1 cellular context compared by ENCODE assay signal in the genomic region with DNA sequence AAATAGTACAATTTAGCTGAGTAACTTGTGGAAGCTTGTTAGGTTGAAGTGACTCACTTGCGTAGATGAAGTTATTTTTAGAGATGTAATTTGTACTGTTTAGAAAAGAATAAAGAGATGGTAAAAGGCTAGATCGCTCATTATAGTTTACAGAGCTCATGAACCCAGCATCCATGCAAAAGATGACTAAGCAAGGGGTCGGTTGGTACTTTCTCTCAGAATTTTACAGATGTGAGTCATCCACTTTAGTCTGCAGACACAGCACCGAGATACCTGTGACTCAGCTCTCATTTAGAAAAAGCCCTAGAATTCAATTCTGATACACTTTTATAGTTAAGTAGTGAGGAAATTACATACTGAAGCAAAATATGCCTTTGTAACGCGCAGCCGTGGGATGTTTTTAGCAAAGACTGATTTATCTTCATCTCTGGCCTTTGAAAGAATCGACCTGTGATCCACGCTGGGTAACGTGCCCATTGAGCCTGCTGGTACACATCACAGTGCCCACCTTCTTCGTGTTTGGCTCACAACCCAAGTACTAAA.
TF ChIP-seq lines count a peak whose summit lies in the region.

No MANE protein-coding gene starts in this region.

TF ChIP-seq in K562, 482 proteins besides CTCF, POLR2A, EP300 and RAD21 (continued from another document and continues in another):
- TF ChIP-seq, protein P1, sequence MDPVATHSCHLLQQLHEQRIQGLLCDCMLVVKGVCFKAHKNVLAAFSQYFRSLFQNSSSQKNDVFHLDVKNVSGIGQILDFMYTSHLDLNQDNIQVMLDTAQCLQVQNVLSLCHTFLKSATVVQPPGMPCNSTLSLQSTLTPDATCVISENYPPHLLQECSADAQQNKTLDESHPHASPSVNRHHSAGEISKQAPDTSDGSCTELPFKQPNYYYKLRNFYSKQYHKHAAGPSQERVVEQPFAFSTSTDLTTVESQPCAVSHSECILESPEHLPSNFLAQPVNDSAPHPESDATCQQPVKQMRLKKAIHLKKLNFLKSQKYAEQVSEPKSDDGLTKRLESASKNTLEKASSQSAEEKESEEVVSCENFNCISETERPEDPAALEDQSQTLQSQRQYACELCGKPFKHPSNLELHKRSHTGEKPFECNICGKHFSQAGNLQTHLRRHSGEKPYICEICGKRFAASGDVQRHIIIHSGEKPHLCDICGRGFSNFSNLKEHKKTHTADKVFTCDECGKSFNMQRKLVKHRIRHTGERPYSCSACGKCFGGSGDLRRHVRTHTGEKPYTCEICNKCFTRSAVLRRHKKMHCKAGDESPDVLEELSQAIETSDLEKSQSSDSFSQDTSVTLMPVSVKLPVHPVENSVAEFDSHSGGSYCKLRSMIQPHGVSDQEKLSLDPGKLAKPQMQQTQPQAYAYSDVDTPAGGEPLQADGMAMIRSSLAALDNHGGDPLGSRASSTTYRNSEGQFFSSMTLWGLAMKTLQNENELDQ (CRISPR knock-in tag; IDR thresholded peaks at IDR 0.05; ENCODE audit: borderline replicate concordance), result no peak
- peak; percentile 92 for TF ChIP-seq JUND (IDR thresholded peaks at IDR 0.05; ENCODE audit: borderline replicate concordance, low read depth, low read length)
- TF ChIP-seq JUND (tag; IDR thresholded peaks at IDR 0.05; ENCODE audit: borderline replicate concordance, low read depth, low read length), result peak; percentile 90
- 0 out of 2 replicates have a peak, but pooled peaks have one; percentile 27 for TF ChIP-seq MAFG (tag; conservative IDR thresholded peaks at IDR 0.05)
- no peak for TF ChIP-seq RNF2 (IDR thresholded peaks at IDR 0.05)
- TF ChIP-seq MTF1 (CRISPR knock-in tag; IDR thresholded peaks at IDR 0.05; ENCODE audit: borderline replicate concordance), result no peak
- TF ChIP-seq DPF2 (IDR thresholded peaks at IDR 0.05), result peak; percentile 64
- no peak for TF ChIP-seq ZNF586 (CRISPR knock-in tag; conservative IDR thresholded peaks at IDR 0.05)
- 0 out of 2 replicates have a peak, but pooled peaks have one; percentile 16 for TF ChIP-seq TCF3 (CRISPR knock-in tag; IDR thresholded peaks at IDR 0.05)
- TF ChIP-seq JUN (IDR thresholded peaks at IDR 0.05; ENCODE audit: borderline replicate concordance, low read depth, low read length), result peak; percentile 87
- no peak for TF ChIP-seq JUN (CRISPR knock-in tag; IDR thresholded peaks at IDR 0.05; ENCODE audit: borderline replicate concordance)
- no peak for TF ChIP-seq CREBBP (IDR thresholded peaks at IDR 0.05; ENCODE audit: low read depth, low read length)
- TF ChIP-seq ELF1 (tag; IDR thresholded peaks at IDR 0.05), result no peak
- peak; percentile 71 for TF ChIP-seq ARID1B (IDR thresholded peaks at IDR 0.05)
- TF ChIP-seq CTBP1 (IDR thresholded peaks at IDR 0.05; ENCODE audit: borderline replicate concordance), result peak; percentile 32; the same call in 1 of the 2 replicates
- TF ChIP-seq PTRF (tag; IDR thresholded peaks at IDR 0.05), result no peak
- no peak for TF ChIP-seq KAT7 (CRISPR knock-in tag; IDR thresholded peaks at IDR 0.05; ENCODE audit: borderline replicate concordance)
- TF ChIP-seq MTA2 (IDR thresholded peaks at IDR 0.05; ENCODE audit: low read depth), result no peak
- TF ChIP-seq, protein P2, sequence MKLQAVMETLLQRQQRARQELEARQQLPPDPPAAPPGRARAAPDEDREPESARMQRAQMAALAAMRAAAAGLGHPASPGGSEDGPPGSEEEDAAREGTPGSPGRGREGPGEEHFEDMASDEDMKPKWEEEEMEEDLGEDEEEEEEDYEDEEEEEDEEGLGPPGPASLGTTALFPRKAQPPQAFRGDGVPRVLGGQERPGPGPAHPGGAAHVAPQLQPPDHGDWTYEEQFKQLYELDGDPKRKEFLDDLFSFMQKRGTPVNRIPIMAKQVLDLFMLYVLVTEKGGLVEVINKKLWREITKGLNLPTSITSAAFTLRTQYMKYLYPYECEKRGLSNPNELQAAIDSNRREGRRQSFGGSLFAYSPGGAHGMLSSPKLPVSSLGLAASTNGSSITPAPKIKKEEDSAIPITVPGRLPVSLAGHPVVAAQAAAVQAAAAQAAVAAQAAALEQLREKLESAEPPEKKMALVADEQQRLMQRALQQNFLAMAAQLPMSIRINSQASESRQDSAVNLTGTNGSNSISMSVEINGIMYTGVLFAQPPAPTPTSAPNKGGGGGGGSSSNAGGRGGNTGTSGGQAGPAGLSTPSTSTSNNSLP (IDR thresholded peaks at IDR 0.05; ENCODE audit: borderline replicate concordance, low read depth, low read length), result 0 out of 2 replicates have a peak, but pooled peaks have one; percentile 9
- TF ChIP-seq CAMTA2 (CRISPR knock-in tag; conservative IDR thresholded peaks at IDR 0.05), result no peak
- TF ChIP-seq, protein P3, sequence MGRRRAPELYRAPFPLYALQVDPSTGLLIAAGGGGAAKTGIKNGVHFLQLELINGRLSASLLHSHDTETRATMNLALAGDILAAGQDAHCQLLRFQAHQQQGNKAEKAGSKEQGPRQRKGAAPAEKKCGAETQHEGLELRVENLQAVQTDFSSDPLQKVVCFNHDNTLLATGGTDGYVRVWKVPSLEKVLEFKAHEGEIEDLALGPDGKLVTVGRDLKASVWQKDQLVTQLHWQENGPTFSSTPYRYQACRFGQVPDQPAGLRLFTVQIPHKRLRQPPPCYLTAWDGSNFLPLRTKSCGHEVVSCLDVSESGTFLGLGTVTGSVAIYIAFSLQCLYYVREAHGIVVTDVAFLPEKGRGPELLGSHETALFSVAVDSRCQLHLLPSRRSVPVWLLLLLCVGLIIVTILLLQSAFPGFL (CRISPR knock-in tag; IDR thresholded peaks at IDR 0.05), result no peak
- TF ChIP-seq MAFF (IDR thresholded peaks at IDR 0.05; ENCODE audit: low read length), result peak; percentile 21; the same call in 1 of the 2 replicates
- no peak for TF ChIP-seq MIER1 (IDR thresholded peaks at IDR 0.05; ENCODE audit: low read depth)
- TF ChIP-seq, protein P4, sequence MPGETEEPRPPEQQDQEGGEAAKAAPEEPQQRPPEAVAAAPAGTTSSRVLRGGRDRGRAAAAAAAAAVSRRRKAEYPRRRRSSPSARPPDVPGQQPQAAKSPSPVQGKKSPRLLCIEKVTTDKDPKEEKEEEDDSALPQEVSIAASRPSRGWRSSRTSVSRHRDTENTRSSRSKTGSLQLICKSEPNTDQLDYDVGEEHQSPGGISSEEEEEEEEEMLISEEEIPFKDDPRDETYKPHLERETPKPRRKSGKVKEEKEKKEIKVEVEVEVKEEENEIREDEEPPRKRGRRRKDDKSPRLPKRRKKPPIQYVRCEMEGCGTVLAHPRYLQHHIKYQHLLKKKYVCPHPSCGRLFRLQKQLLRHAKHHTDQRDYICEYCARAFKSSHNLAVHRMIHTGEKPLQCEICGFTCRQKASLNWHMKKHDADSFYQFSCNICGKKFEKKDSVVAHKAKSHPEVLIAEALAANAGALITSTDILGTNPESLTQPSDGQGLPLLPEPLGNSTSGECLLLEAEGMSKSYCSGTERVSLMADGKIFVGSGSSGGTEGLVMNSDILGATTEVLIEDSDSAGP (CRISPR knock-in tag; IDR thresholded peaks at IDR 0.05), result no peak
- TF ChIP-seq ZNF830 (CRISPR knock-in tag; IDR thresholded peaks at IDR 0.05), result no peak
- no peak for TF ChIP-seq ZC3H4 (CRISPR knock-in tag; IDR thresholded peaks at IDR 0.05; ENCODE audit: borderline replicate concordance)
- TF ChIP-seq KAT8 (IDR thresholded peaks at IDR 0.05; ENCODE audit: low read depth), result no peak
- no peak for TF ChIP-seq EZH2 (IDR thresholded peaks at IDR 0.05; ENCODE audit: borderline replicate concordance, low read depth, low read length)
- TF ChIP-seq, protein P5, sequence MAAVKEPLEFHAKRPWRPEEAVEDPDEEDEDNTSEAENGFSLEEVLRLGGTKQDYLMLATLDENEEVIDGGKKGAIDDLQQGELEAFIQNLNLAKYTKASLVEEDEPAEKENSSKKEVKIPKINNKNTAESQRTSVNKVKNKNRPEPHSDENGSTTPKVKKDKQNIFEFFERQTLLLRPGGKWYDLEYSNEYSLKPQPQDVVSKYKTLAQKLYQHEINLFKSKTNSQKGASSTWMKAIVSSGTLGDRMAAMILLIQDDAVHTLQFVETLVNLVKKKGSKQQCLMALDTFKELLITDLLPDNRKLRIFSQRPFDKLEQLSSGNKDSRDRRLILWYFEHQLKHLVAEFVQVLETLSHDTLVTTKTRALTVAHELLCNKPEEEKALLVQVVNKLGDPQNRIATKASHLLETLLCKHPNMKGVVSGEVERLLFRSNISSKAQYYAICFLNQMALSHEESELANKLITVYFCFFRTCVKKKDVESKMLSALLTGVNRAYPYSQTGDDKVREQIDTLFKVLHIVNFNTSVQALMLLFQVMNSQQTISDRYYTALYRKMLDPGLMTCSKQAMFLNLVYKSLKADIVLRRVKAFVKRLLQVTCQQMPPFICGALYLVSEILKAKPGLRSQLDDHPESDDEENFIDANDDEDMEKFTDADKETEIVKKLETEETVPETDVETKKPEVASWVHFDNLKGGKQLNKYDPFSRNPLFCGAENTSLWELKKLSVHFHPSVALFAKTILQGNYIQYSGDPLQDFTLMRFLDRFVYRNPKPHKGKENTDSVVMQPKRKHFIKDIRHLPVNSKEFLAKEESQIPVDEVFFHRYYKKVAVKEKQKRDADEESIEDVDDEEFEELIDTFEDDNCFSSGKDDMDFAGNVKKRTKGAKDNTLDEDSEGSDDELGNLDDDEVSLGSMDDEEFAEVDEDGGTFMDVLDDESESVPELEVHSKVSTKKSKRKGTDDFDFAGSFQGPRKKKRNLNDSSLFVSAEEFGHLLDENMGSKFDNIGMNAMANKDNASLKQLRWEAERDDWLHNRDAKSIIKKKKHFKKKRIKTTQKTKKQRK (IDR thresholded peaks at IDR 0.05; ENCODE audit: borderline replicate concordance, low read depth, low read length), result no peak
- TF ChIP-seq XRCC4 (IDR thresholded peaks at IDR 0.05; ENCODE audit: extremely low read depth, insufficient read depth, insufficient read length), result no peak
- TF ChIP-seq ZNF668 (CRISPR knock-in tag; IDR thresholded peaks at IDR 0.05), result no peak
- TF ChIP-seq SMARCA4 (IDR thresholded peaks at IDR 0.05), result peak; percentile 71
- TF ChIP-seq HMG20B (CRISPR knock-in tag; IDR thresholded peaks at IDR 0.05), result no peak
- TF ChIP-seq, protein P6, sequence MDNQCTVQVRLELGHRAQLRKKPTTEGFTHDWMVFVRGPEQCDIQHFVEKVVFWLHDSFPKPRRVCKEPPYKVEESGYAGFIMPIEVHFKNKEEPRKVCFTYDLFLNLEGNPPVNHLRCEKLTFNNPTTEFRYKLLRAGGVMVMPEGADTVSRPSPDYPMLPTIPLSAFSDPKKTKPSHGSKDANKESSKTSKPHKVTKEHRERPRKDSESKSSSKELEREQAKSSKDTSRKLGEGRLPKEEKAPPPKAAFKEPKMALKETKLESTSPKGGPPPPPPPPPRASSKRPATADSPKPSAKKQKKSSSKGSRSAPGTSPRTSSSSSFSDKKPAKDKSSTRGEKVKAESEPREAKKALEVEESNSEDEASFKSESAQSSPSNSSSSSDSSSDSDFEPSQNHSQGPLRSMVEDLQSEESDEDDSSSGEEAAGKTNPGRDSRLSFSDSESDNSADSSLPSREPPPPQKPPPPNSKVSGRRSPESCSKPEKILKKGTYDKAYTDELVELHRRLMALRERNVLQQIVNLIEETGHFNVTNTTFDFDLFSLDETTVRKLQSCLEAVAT (IDR thresholded peaks at IDR 0.05), result no peak
- no peak for TF ChIP-seq BRCA1 (IDR thresholded peaks at IDR 0.05)
- no peak for TF ChIP-seq BRCA1 (CRISPR knock-in tag; IDR thresholded peaks at IDR 0.05)
- TF ChIP-seq, protein P7, sequence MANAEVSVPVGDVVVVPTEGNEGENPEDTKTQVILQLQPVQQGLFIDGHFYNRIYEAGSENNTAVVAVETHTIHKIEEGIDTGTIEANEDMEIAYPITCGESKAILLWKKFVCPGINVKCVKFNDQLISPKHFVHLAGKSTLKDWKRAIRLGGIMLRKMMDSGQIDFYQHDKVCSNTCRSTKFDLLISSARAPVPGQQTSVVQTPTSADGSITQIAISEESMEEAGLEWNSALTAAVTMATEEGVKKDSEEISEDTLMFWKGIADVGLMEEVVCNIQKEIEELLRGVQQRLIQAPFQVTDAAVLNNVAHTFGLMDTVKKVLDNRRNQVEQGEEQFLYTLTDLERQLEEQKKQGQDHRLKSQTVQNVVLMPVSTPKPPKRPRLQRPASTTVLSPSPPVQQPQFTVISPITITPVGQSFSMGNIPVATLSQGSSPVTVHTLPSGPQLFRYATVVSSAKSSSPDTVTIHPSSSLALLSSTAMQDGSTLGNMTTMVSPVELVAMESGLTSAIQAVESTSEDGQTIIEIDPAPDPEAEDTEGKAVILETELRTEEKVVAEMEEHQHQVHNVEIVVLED (CRISPR knock-in tag; IDR thresholded peaks at IDR 0.05), result no peak
- TF ChIP-seq, protein P8, sequence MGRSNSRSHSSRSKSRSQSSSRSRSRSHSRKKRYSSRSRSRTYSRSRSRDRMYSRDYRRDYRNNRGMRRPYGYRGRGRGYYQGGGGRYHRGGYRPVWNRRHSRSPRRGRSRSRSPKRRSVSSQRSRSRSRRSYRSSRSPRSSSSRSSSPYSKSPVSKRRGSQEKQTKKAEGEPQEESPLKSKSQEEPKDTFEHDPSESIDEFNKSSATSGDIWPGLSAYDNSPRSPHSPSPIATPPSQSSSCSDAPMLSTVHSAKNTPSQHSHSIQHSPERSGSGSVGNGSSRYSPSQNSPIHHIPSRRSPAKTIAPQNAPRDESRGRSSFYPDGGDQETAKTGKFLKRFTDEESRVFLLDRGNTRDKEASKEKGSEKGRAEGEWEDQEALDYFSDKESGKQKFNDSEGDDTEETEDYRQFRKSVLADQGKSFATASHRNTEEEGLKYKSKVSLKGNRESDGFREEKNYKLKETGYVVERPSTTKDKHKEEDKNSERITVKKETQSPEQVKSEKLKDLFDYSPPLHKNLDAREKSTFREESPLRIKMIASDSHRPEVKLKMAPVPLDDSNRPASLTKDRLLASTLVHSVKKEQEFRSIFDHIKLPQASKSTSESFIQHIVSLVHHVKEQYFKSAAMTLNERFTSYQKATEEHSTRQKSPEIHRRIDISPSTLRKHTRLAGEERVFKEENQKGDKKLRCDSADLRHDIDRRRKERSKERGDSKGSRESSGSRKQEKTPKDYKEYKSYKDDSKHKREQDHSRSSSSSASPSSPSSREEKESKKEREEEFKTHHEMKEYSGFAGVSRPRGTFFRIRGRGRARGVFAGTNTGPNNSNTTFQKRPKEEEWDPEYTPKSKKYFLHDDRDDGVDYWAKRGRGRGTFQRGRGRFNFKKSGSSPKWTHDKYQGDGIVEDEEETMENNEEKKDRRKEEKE (IDR thresholded peaks at IDR 0.05; ENCODE audit: borderline replicate concordance in 1 of 2, control insufficient read depth in 1 of 2, low read depth in 2 of 2, low read length in 1 of 2), result no peak
- TF ChIP-seq, protein P9, sequence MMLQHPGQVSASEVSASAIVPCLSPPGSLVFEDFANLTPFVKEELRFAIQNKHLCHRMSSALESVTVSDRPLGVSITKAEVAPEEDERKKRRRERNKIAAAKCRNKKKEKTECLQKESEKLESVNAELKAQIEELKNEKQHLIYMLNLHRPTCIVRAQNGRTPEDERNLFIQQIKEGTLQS (IDR thresholded peaks at IDR 0.05), result peak; percentile 90
- TF ChIP-seq, protein P9 (CRISPR knock-in tag; conservative IDR thresholded peaks at IDR 0.05), result no peak
- no peak for TF ChIP-seq EHMT2 (IDR thresholded peaks at IDR 0.05)
- TF ChIP-seq SMAD2 (IDR thresholded peaks at IDR 0.05; ENCODE audit: low read depth, low read length), result no peak
- TF ChIP-seq ASH1L (IDR thresholded peaks at IDR 0.05; ENCODE audit: borderline replicate concordance, low read depth, partially characterized antibody), result no peak
- TF ChIP-seq CC2D1A (IDR thresholded peaks at IDR 0.05), result no peak
- no peak for TF ChIP-seq DNMT1 (IDR thresholded peaks at IDR 0.05)
